ENCODE assay signal across 1 cellular context in the genomic region with DNA sequence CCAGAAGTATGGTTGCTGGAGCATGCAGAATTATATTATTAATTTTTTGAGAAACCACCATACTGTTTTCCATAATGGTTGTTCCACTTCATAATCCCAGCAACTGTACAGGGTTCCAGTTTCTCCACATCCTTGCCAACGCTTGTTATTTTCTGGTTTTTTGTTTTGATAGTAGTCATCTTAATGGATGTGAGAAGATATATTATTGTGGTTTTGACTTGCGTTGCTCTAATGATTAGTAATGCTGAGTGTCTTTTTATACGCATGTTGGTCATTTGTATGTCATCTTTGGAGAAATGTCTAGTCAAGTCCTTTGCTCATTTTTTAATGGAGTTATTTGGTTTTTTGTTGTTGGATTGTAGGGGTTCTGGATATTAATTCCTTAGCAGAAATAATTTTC.
TF ChIP-seq lines count a peak whose summit lies in the region.

No MANE protein-coding gene starts in this region.

TF ChIP-seq in GM12878, 131 proteins besides CTCF, POLR2A, EP300 and RAD21:
- TF ChIP-seq MYC (IDR thresholded peaks at IDR 0.05; ENCODE audit: insufficient read depth, insufficient read length, insufficient replicate concordance, low read length, severe bottlenecking), result no peak
- TF ChIP-seq CREM (IDR thresholded peaks at IDR 0.05; ENCODE audit: low read depth), result no peak
- no peak for TF ChIP-seq HDAC2 (IDR thresholded peaks at IDR 0.05)
- TF ChIP-seq SMARCA5 (IDR thresholded peaks at IDR 0.05), result 0 out of 2 replicates have a peak, but pooled peaks have one; percentile 24
- no peak for TF ChIP-seq NRF1 (conservative IDR thresholded peaks at IDR 0.05; ENCODE audit: low read depth, low read length)
- no peak for TF ChIP-seq MXI1 (IDR thresholded peaks at IDR 0.05; ENCODE audit: low read depth, low read length)
- no peak for TF ChIP-seq EED (IDR thresholded peaks at IDR 0.05; ENCODE audit: low read depth)
- TF ChIP-seq NR2C1 (IDR thresholded peaks at IDR 0.05), result no peak
